In the genomic region with DNA sequence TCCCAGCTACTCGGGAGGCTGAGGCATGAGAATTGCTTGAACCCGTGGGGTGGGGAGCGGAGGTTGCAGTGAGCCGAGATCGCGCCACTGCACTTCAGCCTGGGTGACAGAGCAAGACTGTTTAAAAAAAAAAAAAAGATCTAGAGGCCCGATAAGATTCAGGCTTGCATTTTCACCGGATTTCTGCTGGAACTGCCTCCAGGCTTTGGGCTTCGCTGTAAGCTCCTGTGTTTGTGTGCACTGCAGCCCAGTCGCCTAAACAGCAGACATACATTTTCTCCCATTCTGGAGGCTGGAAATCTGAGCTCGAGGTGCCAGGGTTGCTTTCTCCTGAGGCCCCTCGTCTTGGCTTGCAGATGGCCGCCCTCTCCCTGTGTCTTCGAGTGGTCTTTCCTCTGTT, we compare ENCODE assay signal across 23 cellular contexts.
"Had no signal": no experiment of that assay in that cellular context is flagged by ENCODE, and none has a peak within 500 bp of the region (broad histone marks: within the 10 kb centered on the region; RNA-seq: fewer than 3 reads in every experiment).

No MANE protein-coding gene starts in this region.

- H3K4me3 ChIP-seq: adrenal gland, body of pancreas, breast epithelium, PC-9 had no signal

- H3K36me3 ChIP-seq: adrenal gland, breast epithelium had no signal

- H3K27ac ChIP-seq: adrenal gland, body of pancreas, breast epithelium, PC-9 had no signal

- ATAC-seq: activated CD8-positive, alpha-beta T cell treated with anti-CD3 and anti-CD28 coated beads, Interleukin-2, amount 10 ng/mL, durations not matched to agents 7 days and 5 days; body of pancreas had no signal

- H3K27me3 Mint-ChIP-seq: activated CD4-positive, alpha-beta T cell treated with anti-CD3 and anti-CD28 coated beads, Interleukin-2, amount 10 ng/mL, durations not matched to agents 7 days and 5 days; activated naive CD4-positive, alpha-beta T cell treated with anti-CD3 and anti-CD28 coated beads, Interleukin-2, amount 50 U/mL, for 24 hours; activated T-cell treated with anti-CD3 and anti-CD28 coated beads, Interleukin-2, amount 50 U/mL, for 24 hours had no signal

- H3K4me1 ChIP-seq: adrenal gland, body of pancreas, breast epithelium had no signal

- H3K4me3 Mint-ChIP-seq: activated CD4-positive, alpha-beta T cell treated with anti-CD3 and anti-CD28 coated beads, Interleukin-2, amount 10 ng/mL, durations not matched to agents 7 days and 5 days; activated CD8-positive, alpha-beta T cell treated with anti-CD3 and anti-CD28 coated beads, Interleukin-2, amount 10 ng/mL, durations not matched to agents 7 days and 5 days; activated naive CD4-positive, alpha-beta T cell treated with anti-CD3 and anti-CD28 coated beads, Interleukin-2, amount 50 U/mL, for 24 hours; activated T-cell treated with anti-CD3 and anti-CD28 coated beads, Interleukin-2, amount 50 U/mL, for 24 hours; T-helper 1 cell treated with Interleukin-12 subunit alpha and Interleukin-12 subunit beta and Interleukin-4 antibody, amounts not matched to agents 30 μg/mL and 1 μg/mL, for 36 hours; T-helper 2 cell treated with Interferon-gamma antibody and Interleukin-4, amounts not matched to agents 5 μg/mL and 100 μg/mL, for 36 hours had no signal

- DNase-seq: activated CD4-positive, alpha-beta T cell treated with anti-CD3 and anti-CD28 coated beads, Interleukin-2, amount 10 ng/mL, durations not matched to agents 7 days and 5 days; activated CD4-positive, alpha-beta T cell treated with anti-CD3 and anti-CD28 coated beads, Interleukin-2, amount 50 U/mL, for 48 hours; activated CD8-positive, alpha-beta T cell treated with anti-CD3 and anti-CD28 coated beads, Interleukin-2, amount 10 ng/mL, durations not matched to agents 7 days and 5 days; activated gamma-delta T cell; activated naive CD4-positive, alpha-beta T cell treated with Interleukin-2 at 50 U/mL for 16 hours; activated T-cell treated with anti-CD3 and anti-CD28 coated beads, Interleukin-2, amount 50 U/mL, for 24 hours; adrenal gland; body of pancreas; Karpas-422; NCI-H1105; NCI-H1417 treated with DMSO at 0.1 percent for 48 hours; NCI-H187 treated with DMSO at 0.1 percent for 48 hours; NCI-H2081 treated with DMSO at 0.1 percent for 48 hours; NCI-H345; NCI-H524 treated with DMSO at 0.1 percent for 48 hours; NK-92 treated with Interleukin-12 subunit alpha and Interleukin-12 subunit beta, amount 100 ng/mL, for 24 hours; PC-9; Right ventricle myocardium superior had no signal

- H3K27me3 ChIP-seq: adrenal gland, body of pancreas, breast epithelium had no signal

- H3K9me3 ChIP-seq: adrenal gland, body of pancreas, breast epithelium had no signal

- H3K4me2 ChIP-seq: PC-9 had no signal

- H2AFZ ChIP-seq: PC-9 had no signal

- H3K27ac Mint-ChIP-seq: activated CD4-positive, alpha-beta T cell treated with anti-CD3 and anti-CD28 coated beads, Interleukin-2, amount 10 ng/mL, durations not matched to agents 7 days and 5 days; activated CD8-positive, alpha-beta T cell treated with anti-CD3 and anti-CD28 coated beads, Interleukin-2, amount 10 ng/mL, durations not matched to agents 7 days and 5 days; activated naive CD4-positive, alpha-beta T cell treated with anti-CD3 and anti-CD28 coated beads, Interleukin-2, amount 50 U/mL, for 24 hours; activated T-cell treated with anti-CD3 and anti-CD28 coated beads, Interleukin-2, amount 50 U/mL, for 24 hours; activated T-helper 2 cell treated with anti-CD3 and anti-CD28 coated beads, Interferon-gamma antibody, Interleukin-2, Interleukin-4, amounts not matched to agents 10 μg/mL and 5 μg/mL and 100 μg/mL, durations not matched to agents 14 hours and 24 hours and 36 hours; T-helper 1 cell treated with Interleukin-12 subunit alpha and Interleukin-12 subunit beta and Interleukin-4 antibody, amounts not matched to agents 30 μg/mL and 1 μg/mL, for 36 hours; T-helper 2 cell treated with Interferon-gamma antibody and Interleukin-4, amounts not matched to agents 5 μg/mL and 100 μg/mL, for 36 hours had no signal

- H3K9me3 Mint-ChIP-seq: activated CD4-positive, alpha-beta T cell treated with anti-CD3 and anti-CD28 coated beads, Interleukin-2, amount 10 ng/mL, durations not matched to agents 7 days and 5 days; activated naive CD4-positive, alpha-beta T cell treated with anti-CD3 and anti-CD28 coated beads, Interleukin-2, amount 50 U/mL, for 24 hours; activated T-cell treated with anti-CD3 and anti-CD28 coated beads, Interleukin-2, amount 50 U/mL, for 24 hours; activated T-helper 2 cell treated with anti-CD3 and anti-CD28 coated beads, Interferon-gamma antibody, Interleukin-2, Interleukin-4, amounts not matched to agents 10 μg/mL and 5 μg/mL and 100 μg/mL, durations not matched to agents 14 hours and 24 hours and 36 hours; T-helper 1 cell treated with Interleukin-12 subunit alpha and Interleukin-12 subunit beta and Interleukin-4 antibody, amounts not matched to agents 30 μg/mL and 1 μg/mL, for 36 hours; T-helper 2 cell treated with Interferon-gamma antibody and Interleukin-4, amounts not matched to agents 5 μg/mL and 100 μg/mL, for 36 hours had no signal
